Comparison of ENCODE assay signal across 20 cellular contexts in genomic region chr12:114656906-114657596, GRCh38. TPM values are rescaled to one million over a fixed set of nuclear protein-coding genes. Genes with fewer than 3 reads are reported as not detected.
DNase-seq lines count a peak whose midpoint lies in the region; ATAC-seq and TF ChIP-seq lines count a peak whose summit lies in the region.
"Had no signal": no experiment of that assay in that cellular context is flagged by ENCODE, and none has a peak within 500 bp of the region (broad histone marks: within the 10 kb centered on the region; RNA-seq: fewer than 3 reads in every experiment).

No MANE protein-coding gene starts in this region.

- H3K9me3 Mint-ChIP-seq in Caco-2 (ENCODE audit: unreplicated experiment) (peaks cover 19% of the 10 kb centered on the region), mesothelial cell of epicardium (no peaks in the 10 kb centered on the region)
- H3K9me3 Mint-ChIP-seq: T-cell had no signal

- H3K36me3 ChIP-seq in Caco-2 (ENCODE audit: control insufficient read depth, insufficient read depth, low read length), result no peaks in the 10 kb centered on the region
- no peaks in the 10 kb centered on the region for H3K36me3 ChIP-seq in effector memory CD4-positive, alpha-beta T cell (ENCODE audit: control insufficient read depth, insufficient read depth, low read length)
- H3K36me3 ChIP-seq: neutrophil, right atrium auricular region, tibial nerve had no signal

- H3K9me3 ChIP-seq in Caco-2, result no peaks in the 10 kb centered on the region
- H3K9me3 ChIP-seq in effector memory CD4-positive, alpha-beta T cell (ENCODE audit: control insufficient read depth, low read length), result no peaks in the 10 kb centered on the region
- H3K9me3 ChIP-seq: neutrophil, right atrium auricular region, tibial nerve had no signal

- H3K4me3 ChIP-seq in Caco-2 (ENCODE audit: low read depth, low read length), result no peak overlapping the region
- H3K4me3 ChIP-seq in effector memory CD4-positive, alpha-beta T cell (ENCODE audit: insufficient read depth, low read depth, low read length, poor library complexity, severe bottlenecking), result no peak overlapping the region
- H3K4me3 ChIP-seq: GM23248, right atrium auricular region, tibial nerve had no signal

- CTCF ChIA-PET in Caco-2 (lab: Charles Lee), result interaction anchor here (0.6 to 1.4 kb wide), 3 partner anchors 46 to 499 kb away, joined by 4 to 9 read pairs (median 6); no protein-coding TSS in a partner anchor

- no peak for DNase-seq in Caco-2
- DNase-seq in NCI-H1092 treated with DMSO at 0.1 percent for 48 hours (lab: John Stamatoyannopoulos, UW), result peak; percentile 69
- DNase-seq in SW480 (ENCODE audit: low spot score), result peak; percentile 22
- DNase-seq in mesothelial cell of epicardium (ENCODE audit: low spot score in 2 of 2, unreplicated experiment in 2 of 2), result no peak
- no peak for DNase-seq in effector memory CD4-positive, alpha-beta T cell
- DNase-seq in SHP77 (lab: John Stamatoyannopoulos, UW), result no peak
- no peak for DNase-seq in SKM-1 treated with dmso at 0.1 percent for 144 hours (lab: John Stamatoyannopoulos, UW; ENCODE audit: unreplicated experiment)
- DNase-seq: activated CD4-positive, alpha-beta T cell treated with anti-CD3 and anti-CD28 coated beads, Interleukin-2, amount 50 U/mL, for 48 hours; activated naive CD4-positive, alpha-beta T cell treated with anti-CD3 and anti-CD28 coated beads, Interleukin-2, amount 50 U/mL, for 16 hours; activated T-cell treated with anti-CD3 and anti-CD28 coated beads, Interleukin-2, amount 50 U/mL, for 1 hour; CD4-positive, CD25-positive, alpha-beta regulatory T cell; DMS79 treated with DMSO at 0.1 percent for 48 hours; GM23248; MV-4-11; stimulated activated naive CD4-positive, alpha-beta T cell treated with Interleukin-2 at 50 U/mL for 16 hours; T-cell had no signal

- peaks cover 11% of the 10 kb centered on the region for H3K4me1 Mint-ChIP-seq in Caco-2 (ENCODE audit: low read depth, unreplicated experiment)
- peaks cover 35% of the 10 kb centered on the region for H3K4me1 Mint-ChIP-seq in mesothelial cell of epicardium
- H3K4me1 Mint-ChIP-seq: CD4-positive, CD25-positive, alpha-beta regulatory T cell; T-cell had no signal

- H3K27me3 Mint-ChIP-seq in Caco-2 (ENCODE audit: insufficient read depth, unreplicated experiment) (no peaks in the 10 kb centered on the region), mesothelial cell of epicardium (ENCODE audit: low read depth) (no peaks in the 10 kb centered on the region)

- BruUV-seq in Caco-2 (replicated peaks; lab: Mats Ljungman, UMichigan), result no TSS peak

- peaks cover 26% of the 10 kb centered on the region for H3K4me1 ChIP-seq in Caco-2
- no peaks in the 10 kb centered on the region for H3K4me1 ChIP-seq in effector memory CD4-positive, alpha-beta T cell (ENCODE audit: control insufficient read depth, insufficient read depth, low read length, poor library complexity, severe bottlenecking)
- H3K4me1 ChIP-seq: right atrium auricular region, tibial nerve had no signal

- H3K4me3 Mint-ChIP-seq in Caco-2 (ENCODE audit: unreplicated experiment) (no peak overlapping the region), mesothelial cell of epicardium (no peak overlapping the region)
- H3K4me3 Mint-ChIP-seq: CD4-positive, CD25-positive, alpha-beta regulatory T cell; T-cell had no signal

- intact Hi-C loops in Caco-2 (cut with micrococcal nuclease; ENCODE audit: unreplicated experiment), result no loop called here

- no peak overlapping the region for H3K27ac ChIP-seq in effector memory CD4-positive, alpha-beta T cell (ENCODE audit: insufficient read depth, low read length, poor library complexity, severe bottlenecking)
- H3K27ac ChIP-seq: GM23248, neutrophil, right atrium auricular region, tibial nerve had no signal

- H3K27ac Mint-ChIP-seq in Caco-2 (ENCODE audit: unreplicated experiment) (peak overlapping the region; percentile 86), mesothelial cell of epicardium (peak overlapping the region; percentile 88)
- H3K27ac Mint-ChIP-seq: CD4-positive, CD25-positive, alpha-beta regulatory T cell; T-cell had no signal

- POLR2A ChIA-PET in Caco-2 (lab: Charles Lee), result interaction anchor here (0.6 kb wide), 1 partner anchor 27 kb away, joined by 3 read pairs; the partner anchor contains the start of gene TBX3

- no peak for TF ChIP-seq CTCF in Caco-2 (IDR thresholded peaks at IDR 0.05; ENCODE audit: insufficient read depth in 1 of 2, low read depth in 1 of 2, low read length in 1 of 2, severe bottlenecking in 1 of 2, unreplicated experiment in 1 of 2)
- TF ChIP-seq CTCF in mesothelial cell of epicardium (IDR thresholded peaks at IDR 0.05; ENCODE audit: unreplicated experiment), result no peak

- H3K36me3 Mint-ChIP-seq in Caco-2 (ENCODE audit: insufficient read depth, unreplicated experiment) (no peaks in the 10 kb centered on the region), mesothelial cell of epicardium (no peaks in the 10 kb centered on the region)
- H3K36me3 Mint-ChIP-seq: CD4-positive, CD25-positive, alpha-beta regulatory T cell; T-cell had no signal

- ATAC-seq in GM18861 (IDR thresholded peaks at IDR 0.05; ENCODE audit: unreplicated experiment), result no peak
- ATAC-seq: T-cell had no signal

- H3K27me3 ChIP-seq in Caco-2 (replicated peaks; ENCODE audit: control insufficient read depth, insufficient read depth, low read length), result no peaks in the 10 kb centered on the region
- H3K27me3 ChIP-seq in effector memory CD4-positive, alpha-beta T cell (replicated peaks; ENCODE audit: control insufficient read depth, insufficient read depth, low read length, poor library complexity, severe bottlenecking), result no peaks in the 10 kb centered on the region
- H3K27me3 ChIP-seq: right atrium auricular region, tibial nerve had no signal

RNA-seq across cellular contexts. Expression of gene TBX3, which starts 26.9 kb away (rescaled TPM):
- total RNA-seq in Caco-2 (2022) (47.2 and 54.0 TPM in 2 replicates), mesothelial cell of epicardium (409 to 427 TPM (median 425 TPM) in 3 replicates)
- total RNA-seq: CD4-positive, CD25-positive, alpha-beta regulatory T cell had no signal

Comparison
In these comparisons a context has a peak if more than half of its experiments do, and no peak if none do; other contexts are left out.
1. DNase-seq: peak in NCI-H1092 treated with DMSO at 0.1 percent for 48 hours (single experiment) and SW480 (single experiment); none in Caco-2 (0 of 2), mesothelial cell of epicardium (0 of 2), effector memory CD4-positive, alpha-beta T cell (0 of 3), SHP77 (0 of 2) and SKM-1 treated with dmso at 0.1 percent for 144 hours (single experiment).